8 cellular contexts compared by ENCODE assay signal in genomic region chr10:75230600-75231038, GRCh38. TPM values are rescaled to one million over a fixed set of nuclear protein-coding genes. Genes with fewer than 3 reads are reported as not detected.
DNase-seq lines count a peak whose midpoint lies in the region; ATAC-seq and TF ChIP-seq lines count a peak whose summit lies in the region.

No MANE protein-coding gene starts in this region.

- ATAC-seq in GM18907 (IDR thresholded peaks at IDR 0.05; ENCODE audit: unreplicated experiment) (peak; percentile 45), HG03442 (IDR thresholded peaks at IDR 0.05; ENCODE audit: unreplicated experiment) (peak; percentile 37), memory B cell (ENCODE audit: low read depth) (peak; percentile 54)

- peak; percentile 83 for DNase-seq in AG10803 (ENCODE audit: low read depth)
- peak; percentile 89 for DNase-seq in NCI-H82 (lab: John Stamatoyannopoulos, UW)
- peak; percentile 97 for DNase-seq in activated CD4-positive, alpha-beta memory T cell treated with anti-CD3 and anti-CD28 coated beads for 36 hours
- DNase-seq in ecto neural progenitor cell (ENCODE audit: low spot score) = peak; percentile 84
- peak; percentile 85 to 88 for DNase-seq in memory B cell (ENCODE audit: low spot score in 2 of 2)
- DNase-seq in stimulated activated CD8-positive, alpha-beta memory T cell treated with anti-CD3 and anti-CD28 coated beads, Interleukin-15, amount 100 ng/mL, for 48 hours (ENCODE audit: low read depth in 2 of 2) = peak; percentile 85 to 86

- H3K9me3 Mint-ChIP-seq in activated CD4-positive, alpha-beta memory T cell treated with anti-CD3 and anti-CD28 coated beads for 36 hours = no peaks in the 10 kb centered on the region
- H3K9me3 Mint-ChIP-seq in memory B cell = no peaks in the 10 kb centered on the region

- H3K4me3 ChIP-seq in AG10803 (ENCODE audit: low read length) = no peak overlapping the region

- peaks cover 40% of the 10 kb centered on the region for H3K36me3 Mint-ChIP-seq in activated CD4-positive, alpha-beta memory T cell treated with anti-CD3 and anti-CD28 coated beads for 36 hours
- peaks cover 13% of the 10 kb centered on the region for H3K36me3 Mint-ChIP-seq in memory B cell

- CTCF ChIA-PET in activated CD4-positive, alpha-beta memory T cell treated with anti-CD3 and anti-CD28 coated beads for 36 hours (lab: Charles Lee) = interaction anchor here (0.7 to 9.0 kb wide), 14 partner anchors 9 to 475 kb away, joined by 3 to 109 read pairs (median 4); partner anchors contain the start of genes SAMD8 and VDAC2

- peaks cover 38% of the 10 kb centered on the region for H3K4me1 Mint-ChIP-seq in activated CD4-positive, alpha-beta memory T cell treated with anti-CD3 and anti-CD28 coated beads for 36 hours (ENCODE audit: low read depth)
- H3K4me1 Mint-ChIP-seq in memory B cell = peaks cover 14% of the 10 kb centered on the region

- POLR2A ChIA-PET in activated CD4-positive, alpha-beta memory T cell treated with anti-CD3 and anti-CD28 coated beads for 36 hours (lab: Charles Lee) = interaction anchor here (0.6 to 6.4 kb wide), 3 partner anchors 15 to 119 kb away, joined by 3 to 54 read pairs (median 7); partner anchors contain the start of genes SAMD8 and VDAC2

- peak; percentile 98 for TF ChIP-seq CTCF in AG10803 (conservative IDR thresholded peaks at IDR 0.05; ENCODE audit: low read length)

- H3K27ac Mint-ChIP-seq in activated CD4-positive, alpha-beta memory T cell treated with anti-CD3 and anti-CD28 coated beads for 36 hours = peak overlapping the region; percentile 89
- peak overlapping the region; percentile 77 for H3K27ac Mint-ChIP-seq in memory B cell

- intact Hi-C loops in activated CD4-positive, alpha-beta memory T cell treated with anti-CD3 and anti-CD28 coated beads for 36 hours (cut with micrococcal nuclease) = loop anchor here (1.0 to 10.0 kb wide), 5 partner anchors 20 to 1056 kb away; partner anchors contain the start of gene VDAC2

- H3K27me3 Mint-ChIP-seq in activated CD4-positive, alpha-beta memory T cell treated with anti-CD3 and anti-CD28 coated beads for 36 hours = no peaks in the 10 kb centered on the region
- no peaks in the 10 kb centered on the region for H3K27me3 Mint-ChIP-seq in memory B cell

- no peak overlapping the region for H3K4me3 Mint-ChIP-seq in activated CD4-positive, alpha-beta memory T cell treated with anti-CD3 and anti-CD28 coated beads for 36 hours
- H3K4me3 Mint-ChIP-seq in memory B cell = no peak overlapping the region

RNA-seq across cellular contexts. Expression of gene COMTD1, which starts 5.1 kb away (rescaled TPM):
- total RNA-seq in activated CD4-positive, alpha-beta memory T cell treated with anti-CD3 and anti-CD28 coated beads for 36 hours = 10 to 100 TPM; 40.0 to 41.3 TPM

RNA-seq across cellular contexts. Expression of gene VDAC2, which starts 20.0 kb away (rescaled TPM):
- 100 to 1,000 TPM; 217 to 221 TPM for total RNA-seq in activated CD4-positive, alpha-beta memory T cell treated with anti-CD3 and anti-CD28 coated beads for 36 hours
